8 cellular contexts compared by ENCODE assay signal in genomic region chr6:169950558-169950957, GRCh38.
DNase-seq lines count a peak whose midpoint lies in the region; ATAC-seq, FAIRE-seq and TF ChIP-seq lines count a peak whose summit lies in the region.
"Had no signal": no experiment of that assay in that cellular context is flagged by ENCODE, and none has a peak within 500 bp of the region (broad histone marks: within the 10 kb centered on the region; RNA-seq: fewer than 3 reads in every experiment).

No MANE protein-coding gene starts in this region.

- H3K4me1 ChIP-seq in MM.1S (ENCODE audit: low read length) (no peaks in the 10 kb centered on the region), mucosa of descending colon (ENCODE audit: low read depth) (no peaks in the 10 kb centered on the region)

- H3K27me3 ChIP-seq in MM.1S (replicated peaks; ENCODE audit: insufficient read depth, low read length), result no peaks in the 10 kb centered on the region

- FAIRE-seq in GM12892 (lab: Jason Lieb, UNC), result no peak

- POLR2A ChIA-PET in activated CD4-positive, alpha-beta T cell treated with anti-CD3 and anti-CD28 coated beads, Interleukin-2, amount 10 ng/mL, durations not matched to agents 7 days and 5 days (lab: Charles Lee), result no interaction called here

- H3K27ac Mint-ChIP-seq in activated CD4-positive, alpha-beta T cell treated with anti-CD3 and anti-CD28 coated beads, Interleukin-2, amount 10 ng/mL, durations not matched to agents 7 days and 5 days, result no peak overlapping the region

- DNase-seq in ELR (ENCODE audit: low read depth) (peak; percentile 5), MM.1S (peak; percentile 10), mucosa of descending colon (peak in 1 of 3 donors; percentile 54), GM12892 (ENCODE audit: insufficient read length) (no peak), GM03348 (ENCODE audit: low spot score) (no peak)
- DNase-seq in activated CD4-positive, alpha-beta T cell treated with anti-CD3 and anti-CD28 coated beads, Interleukin-2, amount 10 ng/mL, durations not matched to agents 7 days and 5 days, result peak; percentile 40

- H3K36me3 ChIP-seq in MM.1S (replicated peaks; ENCODE audit: insufficient read depth, low read length) (no peaks in the 10 kb centered on the region), mucosa of descending colon (ENCODE audit: low read depth) (no peaks in the 10 kb centered on the region)

- CTCF ChIA-PET in activated CD4-positive, alpha-beta T cell treated with anti-CD3 and anti-CD28 coated beads, Interleukin-2, amount 10 ng/mL, durations not matched to agents 7 days and 5 days (lab: Charles Lee), result interaction anchor here (0.7 kb wide), 1 partner anchor 357 kb away, joined by 3 read pairs; no protein-coding TSS in a partner anchor

- no peak overlapping the region for H3K4me2 ChIP-seq in MM.1S (ENCODE audit: low read depth, low read length)

- H3K79me2 ChIP-seq in MM.1S (ENCODE audit: low read length), result no peaks in the 10 kb centered on the region

- H3K4me1 Mint-ChIP-seq in activated CD4-positive, alpha-beta T cell treated with anti-CD3 and anti-CD28 coated beads, Interleukin-2, amount 10 ng/mL, durations not matched to agents 7 days and 5 days, result peaks cover 5% of the 10 kb centered on the region

- peak; percentile 45 for ATAC-seq in mucosa of descending colon
- no peak for ATAC-seq in HG03460 (IDR thresholded peaks at IDR 0.05; ENCODE audit: unreplicated experiment)

- no peaks in the 10 kb centered on the region for H3K9me3 Mint-ChIP-seq in activated CD4-positive, alpha-beta T cell treated with anti-CD3 and anti-CD28 coated beads, Interleukin-2, amount 10 ng/mL, durations not matched to agents 7 days and 5 days

- H3K36me3 Mint-ChIP-seq in activated CD4-positive, alpha-beta T cell treated with anti-CD3 and anti-CD28 coated beads, Interleukin-2, amount 10 ng/mL, durations not matched to agents 7 days and 5 days (ENCODE audit: low read depth), result no peaks in the 10 kb centered on the region

- no peaks in the 10 kb centered on the region for H3F3A ChIP-seq in MM.1S (ENCODE audit: insufficient read depth, low read length)

- H3K9ac ChIP-seq in MM.1S (ENCODE audit: low read length), result no peak overlapping the region

- TF ChIP-seq CTCF in MM.1S (IDR thresholded peaks at IDR 0.05; ENCODE audit: low read length) (peak; percentile 25; the same call in 1 of the 2 replicates), mucosa of descending colon (IDR thresholded peaks at IDR 0.05) (no peak)

- no peak overlapping the region for H2AFZ ChIP-seq in MM.1S (ENCODE audit: low read length)

- H3K27me3 Mint-ChIP-seq in activated CD4-positive, alpha-beta T cell treated with anti-CD3 and anti-CD28 coated beads, Interleukin-2, amount 10 ng/mL, durations not matched to agents 7 days and 5 days, result no peaks in the 10 kb centered on the region

- no peak overlapping the region for H3K27ac ChIP-seq in MM.1S (ENCODE audit: low read length)
- H3K27ac ChIP-seq: skin epidermis had no signal

- intact Hi-C loops in mucosa of descending colon (cut with DNase I, micrococcal nuclease), result no loop called here

- no peaks in the 10 kb centered on the region for H4K20me1 ChIP-seq in MM.1S (ENCODE audit: insufficient read depth, low read length)

- no peak for TF ChIP-seq POLR2A in GM12892 (IDR thresholded peaks at IDR 0.05; ENCODE audit: low read depth, low read length)

- no peak overlapping the region for H3K4me3 ChIP-seq in MM.1S (ENCODE audit: low read length)
- no peak overlapping the region for H3K4me3 ChIP-seq in mucosa of descending colon
- H3K4me3 ChIP-seq: skin epidermis had no signal

- H3K9me2 ChIP-seq in MM.1S (replicated peaks; ENCODE audit: insufficient read depth, low read length), result no peaks in the 10 kb centered on the region

- no peak overlapping the region for H3K4me3 Mint-ChIP-seq in activated CD4-positive, alpha-beta T cell treated with anti-CD3 and anti-CD28 coated beads, Interleukin-2, amount 10 ng/mL, durations not matched to agents 7 days and 5 days

- H3K9me3 ChIP-seq in MM.1S (replicated peaks; ENCODE audit: insufficient read depth, low read length) (no peaks in the 10 kb centered on the region), mucosa of descending colon (no peaks in the 10 kb centered on the region)

Comparison
In these comparisons a context has a peak if more than half of its experiments do, and no peak if none do; other contexts are left out.
1. DNase-seq: peak in ELR (single experiment), MM.1S (single experiment) and activated CD4-positive, alpha-beta T cell treated with anti-CD3 and anti-CD28 coated beads, Interleukin-2, amount 10 ng/mL, durations not matched to agents 7 days and 5 days (single experiment); none in GM12892 (single experiment) and GM03348 (single experiment).